In the genomic region with DNA sequence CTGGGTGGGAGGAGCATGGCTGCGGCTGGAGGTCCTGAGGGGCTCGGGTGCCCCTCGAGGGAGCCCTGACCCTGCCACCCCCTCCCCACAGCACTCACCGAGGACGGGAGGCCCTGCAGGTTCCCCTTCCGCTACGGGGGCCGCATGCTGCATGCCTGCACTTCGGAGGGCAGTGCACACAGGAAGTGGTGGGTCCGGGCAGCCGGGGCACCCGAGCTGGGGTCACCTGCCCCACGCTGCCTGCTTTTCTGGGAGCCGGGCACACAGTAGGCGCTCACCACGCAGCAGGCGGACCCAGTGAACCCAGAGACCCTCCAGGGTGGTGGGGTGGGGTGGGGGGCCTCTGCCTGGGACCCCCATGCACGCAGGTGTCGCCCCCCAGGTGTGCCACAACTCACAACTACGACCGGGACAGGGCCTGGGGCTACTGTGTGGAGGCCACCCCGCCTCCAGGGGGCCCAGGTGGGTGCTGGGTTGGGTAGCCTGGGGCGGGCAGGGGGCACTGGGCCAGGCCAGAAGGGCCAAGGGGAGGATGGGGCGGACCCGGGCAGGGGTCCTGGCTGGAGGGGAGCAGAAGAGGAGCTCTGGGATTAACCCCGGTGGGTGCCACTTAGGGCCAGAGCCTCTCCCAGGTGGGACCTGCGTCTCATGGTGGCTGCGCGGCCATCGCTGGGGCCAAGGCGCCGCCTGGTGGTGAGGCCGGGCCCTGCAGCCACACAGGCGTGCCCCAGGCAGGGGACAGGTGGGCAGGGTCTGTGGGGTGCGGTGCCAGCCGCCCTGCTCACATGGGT, we compare ENCODE assay signal across 8 cellular contexts. TPM values are rescaled to one million over a fixed set of nuclear protein-coding genes. Genes with fewer than 3 reads are reported as not detected.
A peak's percentile ranks its signal among the peaks of the same experiment; 100 is the strongest.
DNase-seq lines count a peak whose midpoint lies in the region; FAIRE-seq and TF ChIP-seq lines count a peak whose summit lies in the region.

No MANE protein-coding gene starts in this region.

- no peak for FAIRE-seq in astrocyte (lab: Jason Lieb, UNC)
- FAIRE-seq in keratinocyte (lab: Jason Lieb, UNC) = no peak

- H3K27me3 Mint-ChIP-seq in T-helper 2 cell treated with Interferon-gamma antibody and Interleukin-4, amounts not matched to agents 5 μg/mL and 100 μg/mL, for 36 hours (ENCODE audit: low read depth) = no peaks in the 10 kb centered on the region
- H3K27me3 Mint-ChIP-seq in astrocyte (ENCODE audit: low read depth, unreplicated experiment) = no peaks in the 10 kb centered on the region

- no peak overlapping the region for H3K4me3 ChIP-seq in astrocyte (ENCODE audit: insufficient read depth, low read depth, low read length)
- H3K4me3 ChIP-seq in keratinocyte (ENCODE audit: control insufficient read depth in 2 of 3, extremely low read depth in 1 of 3, insufficient read depth in 2 of 3, low read depth in 1 of 3, low read length in 3 of 3) = no peak overlapping the region

- peak; percentile 57 for TF ChIP-seq CTCF in astrocyte (IDR thresholded peaks at IDR 0.05; ENCODE audit: insufficient read depth, low read depth, low read length)
- peak in 2 of 3 experiments; percentile 89 to 96 for TF ChIP-seq CTCF in keratinocyte (optimal IDR thresholded peaks at IDR 0.05 in 1 of 3, IDR thresholded peaks at IDR 0.05 in 1 of 3, conservative IDR thresholded peaks at IDR 0.05 in 1 of 3; ENCODE audit: extremely low read depth in 1 of 3, insufficient read depth in 2 of 3, low read length in 3 of 3)

- H2AFZ ChIP-seq in astrocyte (ENCODE audit: low read depth, low read length) = no peak overlapping the region
- no peak overlapping the region for H2AFZ ChIP-seq in keratinocyte (ENCODE audit: control insufficient read depth, low read length)

- DNase-seq in NCI-H1436 (lab: John Stamatoyannopoulos, UW) (peak; percentile 24), NCI-H1436 treated with DMSO at 0.1 percent for 48 hours (lab: John Stamatoyannopoulos, UW) (no peak), HK-2 (ENCODE audit: unreplicated experiment) (peak; percentile 77), astrocyte (ENCODE audit: low read depth) (no peak), keratinocyte (ENCODE audit: low read depth, low spot score) (no peak), NCI-H446 treated with DMSO at 0.1 percent for 48 hours (lab: John Stamatoyannopoulos, UW) (no peak)
- peak; percentile 52 for DNase-seq in T-helper 2 cell treated with Interferon-gamma antibody and Interleukin-4, amounts not matched to agents 5 μg/mL and 100 μg/mL, for 36 hours (ENCODE audit: low spot score)
- peak; percentile 34 to 61 (median 35) for DNase-seq in stimulated activated CD4-positive, alpha-beta T cell treated with anti-CD3 and anti-CD28 coated beads, TNF-alpha, amount 100 ng/mL, for 24 hours (ENCODE audit: low read depth in 3 of 3)

- H3K27ac ChIP-seq in astrocyte (ENCODE audit: low read depth, low read length) = no peak overlapping the region
- H3K27ac ChIP-seq in keratinocyte (ENCODE audit: control insufficient read depth, insufficient read depth, low read length) = no peak overlapping the region

- no peaks in the 10 kb centered on the region for H3K9me1 ChIP-seq in keratinocyte (ENCODE audit: control insufficient read depth, extremely low read depth, insufficient read depth, low read length)

- H4K20me1 ChIP-seq in astrocyte (ENCODE audit: insufficient read depth, low read length) (no peaks in the 10 kb centered on the region), keratinocyte (ENCODE audit: control insufficient read depth, extremely low read depth, insufficient read depth, low read length) (no peaks in the 10 kb centered on the region)

- H3K4me1 ChIP-seq in astrocyte (ENCODE audit: insufficient read depth, low read length) (no peaks in the 10 kb centered on the region), keratinocyte (ENCODE audit: control insufficient read depth, extremely low read depth, insufficient read depth, low read length) (peaks cover 12% of the 10 kb centered on the region)

- no peak overlapping the region for H3K9ac ChIP-seq in astrocyte (ENCODE audit: low read length)
- H3K9ac ChIP-seq in keratinocyte (ENCODE audit: control insufficient read depth, extremely low read depth, insufficient read depth, low read length) = no peak overlapping the region

- H3K36me3 ChIP-seq in astrocyte (ENCODE audit: insufficient read depth, low read length) = no peaks in the 10 kb centered on the region
- H3K36me3 ChIP-seq in keratinocyte (ENCODE audit: control insufficient read depth in 2 of 2, extremely low read depth in 1 of 2, insufficient read depth in 2 of 2, low read length in 2 of 2) = no peaks in the 10 kb centered on the region

- dilution Hi-C loops in keratinocyte (cut with MboI; ENCODE audit: extremely low pct_ligation_motif_present, low sequenced_read_pairs) = no loop called here

- H3K27ac Mint-ChIP-seq in T-helper 2 cell treated with Interferon-gamma antibody and Interleukin-4, amounts not matched to agents 5 μg/mL and 100 μg/mL, for 36 hours = no peak overlapping the region
- no peak overlapping the region for H3K27ac Mint-ChIP-seq in astrocyte (ENCODE audit: unreplicated experiment)

- H3K4me3 Mint-ChIP-seq in T-helper 2 cell treated with Interferon-gamma antibody and Interleukin-4, amounts not matched to agents 5 μg/mL and 100 μg/mL, for 36 hours = no peak overlapping the region
- H3K4me3 Mint-ChIP-seq in astrocyte (ENCODE audit: unreplicated experiment) = no peak overlapping the region

- H3K36me3 Mint-ChIP-seq in T-helper 2 cell treated with Interferon-gamma antibody and Interleukin-4, amounts not matched to agents 5 μg/mL and 100 μg/mL, for 36 hours (ENCODE audit: low read depth) = no peaks in the 10 kb centered on the region
- no peaks in the 10 kb centered on the region for H3K36me3 Mint-ChIP-seq in astrocyte (ENCODE audit: low read depth, unreplicated experiment)

- H3K79me2 ChIP-seq in astrocyte (ENCODE audit: insufficient read depth, low read length) = no peaks in the 10 kb centered on the region
- no peaks in the 10 kb centered on the region for H3K79me2 ChIP-seq in keratinocyte (ENCODE audit: control insufficient read depth, insufficient read depth, low read length)

- no peak overlapping the region for H3K4me2 ChIP-seq in astrocyte (ENCODE audit: low read length)
- no peak overlapping the region for H3K4me2 ChIP-seq in keratinocyte (ENCODE audit: control insufficient read depth, extremely low read depth, insufficient read depth, low read depth, low read length)

- no peaks in the 10 kb centered on the region for H3K4me1 Mint-ChIP-seq in T-helper 2 cell treated with Interferon-gamma antibody and Interleukin-4, amounts not matched to agents 5 μg/mL and 100 μg/mL, for 36 hours (ENCODE audit: low read depth)
- H3K4me1 Mint-ChIP-seq in astrocyte (ENCODE audit: low read depth, unreplicated experiment) = no peaks in the 10 kb centered on the region

- no peaks in the 10 kb centered on the region for H3K9me3 Mint-ChIP-seq in T-helper 2 cell treated with Interferon-gamma antibody and Interleukin-4, amounts not matched to agents 5 μg/mL and 100 μg/mL, for 36 hours
- no peaks in the 10 kb centered on the region for H3K9me3 Mint-ChIP-seq in astrocyte (ENCODE audit: unreplicated experiment)

- H3K27me3 ChIP-seq in astrocyte (ENCODE audit: insufficient read depth, low read length) (no peaks in the 10 kb centered on the region), keratinocyte (ENCODE audit: control insufficient read depth, extremely low read depth, insufficient read depth, low read length) (no peaks in the 10 kb centered on the region)

- H3K9me3 ChIP-seq in astrocyte (ENCODE audit: insufficient read depth, low read depth, low read length) (no peaks in the 10 kb centered on the region), keratinocyte (ENCODE audit: control insufficient read depth, low read depth, low read length) (no peaks in the 10 kb centered on the region)

RNA-seq across cellular contexts. Expression of a gene that starts 1.4 kb away (rescaled TPM):
- total RNA-seq in astrocyte = 0.38 and 0.52 TPM in 2 replicates
- polyA plus RNA-seq in keratinocyte = not detected in 3 replicates
- polyA plus RNA-seq in keratinocyte (2011; ENCODE audit: low read depth) = not detected
- not detected in 2 replicates for polyA plus RNA-seq in keratinocyte (2011; cell fraction: cytosol; rRNA removed)
- polyA plus RNA-seq in keratinocyte (2011; cell fraction: nucleus; rRNA removed) = not detected in 2 replicates
- polyA plus RNA-seq in keratinocyte (2012; ENCODE audit: low replicate concordance) = not detected in 2 replicates
- not detected in 3 replicates for polyA minus RNA-seq in keratinocyte
- polyA minus RNA-seq in keratinocyte (2011; cell fraction: cytosol; rRNA and poly(A)+ RNA removed) = not detected
- polyA minus RNA-seq in keratinocyte (2011; cell fraction: nucleus; rRNA and poly(A)+ RNA removed) = not detected in 2 replicates

RNA-seq across cellular contexts. Expression of a gene that starts 20.0 kb away (rescaled TPM):
- not detected in 2 replicates for total RNA-seq in astrocyte
- 0.13 to 0.19 TPM (median 0.13 TPM) in 3 replicates for polyA plus RNA-seq in keratinocyte
- polyA plus RNA-seq in keratinocyte (2011; ENCODE audit: low read depth) = not detected
- polyA plus RNA-seq in keratinocyte (2011; cell fraction: cytosol; rRNA removed) = 0.07 and 0.16 TPM in 2 replicates
- 0.27 and 0.32 TPM in 2 replicates for polyA plus RNA-seq in keratinocyte (2011; cell fraction: nucleus; rRNA removed)
- 0.34 and 0.53 TPM in 2 replicates for polyA plus RNA-seq in keratinocyte (2012; ENCODE audit: low replicate concordance)
- 0.13 TPM in 1 of 3 replicates, not detected in the others for polyA minus RNA-seq in keratinocyte
- polyA minus RNA-seq in keratinocyte (2011; cell fraction: cytosol; rRNA and poly(A)+ RNA removed) = not detected
- polyA minus RNA-seq in keratinocyte (2011; cell fraction: nucleus; rRNA and poly(A)+ RNA removed) = 0.21 TPM in 1 of 2 replicates, not detected in the other

Comparison
In these comparisons a context has a peak if more than half of its experiments do, and no peak if none do; other contexts are left out.
1. DNase-seq: peak in NCI-H1436 (single experiment), HK-2 (single experiment), T-helper 2 cell treated with Interferon-gamma antibody and Interleukin-4, amounts not matched to agents 5 μg/mL and 100 μg/mL, for 36 hours (single experiment) and stimulated activated CD4-positive, alpha-beta T cell treated with anti-CD3 and anti-CD28 coated beads, TNF-alpha, amount 100 ng/mL, for 24 hours (3 of 3); none in NCI-H1436 treated with DMSO at 0.1 percent for 48 hours (single experiment), astrocyte (single experiment), keratinocyte (single experiment) and NCI-H446 treated with DMSO at 0.1 percent for 48 hours (single experiment).